In genomic region chr16:72162105-72162680, GRCh38 we compare ENCODE assay signal across 11 cellular contexts.
"Had no signal": no experiment of that assay in that cellular context is flagged by ENCODE, and none has a peak within 500 bp of the region (broad histone marks: within the 10 kb centered on the region; RNA-seq: fewer than 3 reads in every experiment).

No MANE protein-coding gene starts in this region.

- H3K9ac ChIP-seq: parathyroid adenoma had no signal

- H3K36me3 ChIP-seq: breast epithelium, tibial nerve had no signal

- ATAC-seq: activated T-cell treated with anti-CD3 and anti-CD28 coated beads, Interleukin-2, amount 50 U/mL, for 72 hours; stimulated activated memory B cell treated with anti-CD40 and anti-IgM and Interleukin-4, amounts not matched to agents 10 μg/mL and 1 μg/mL and 100 μg/mL, for 72 hours had no signal

- H3K9me3 ChIP-seq: breast epithelium, tibial nerve had no signal

- H3K27me3 ChIP-seq: breast epithelium, tibial nerve had no signal

- H3K4me1 ChIP-seq: breast epithelium, tibial nerve had no signal

- H3K27ac ChIP-seq: breast epithelium, parathyroid adenoma, tibial nerve had no signal

- H3K4me3 ChIP-seq: breast epithelium, tibial nerve had no signal

- DNase-seq: activated CD4-positive, alpha-beta T cell treated with anti-CD3 and anti-CD28 coated beads, Interleukin-2, amount 50 U/mL, for 48 hours; activated CD4-positive, CD25-positive, alpha-beta regulatory T cell treated with anti-CD3 and anti-CD28 coated beads, Interleukin-2, amount 50 U/mL, for 72 hours; activated naive CD8-positive, alpha-beta T cell treated with anti-CD3 and anti-CD28 coated beads, Interleukin-2, amount 10 ng/mL, durations not matched to agents 7 days and 5 days; activated T-cell treated with anti-CD3 and anti-CD28 coated beads, Interleukin-2, amount 50 U/mL, for 72 hours; anterior cingulate cortex; kidney glomerular epithelial cell; retina had no signal
